In the genomic region with DNA sequence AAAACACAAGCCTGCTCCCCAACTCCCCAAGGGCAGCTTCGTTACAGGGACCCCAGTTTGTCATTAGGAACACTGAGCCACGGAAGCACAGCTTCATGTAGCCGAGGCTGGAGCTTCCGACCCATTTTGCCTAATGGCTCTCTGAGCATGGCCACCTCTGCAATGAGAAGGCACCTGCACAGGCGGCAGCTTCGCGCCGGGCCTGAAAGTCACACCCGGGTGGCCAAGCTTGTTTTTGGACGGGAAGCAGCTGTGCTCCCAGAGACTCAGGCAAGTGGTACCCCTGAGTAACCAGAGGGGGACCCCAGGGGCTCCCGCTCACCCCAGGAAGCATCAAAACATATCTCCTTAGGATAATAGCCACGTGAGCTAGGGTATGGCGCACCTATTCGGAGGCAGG, we compare ENCODE assay signal across 2 cellular contexts.
TF ChIP-seq lines count a peak whose summit lies in the region.

No MANE protein-coding gene starts in this region.

TF ChIP-seq in H1, 55 proteins besides CTCF, POLR2A, EP300 and RAD21:
- TF ChIP-seq CTBP2 (IDR thresholded peaks at IDR 0.05; ENCODE audit: borderline replicate concordance, insufficient read depth, insufficient read length, low read length) (no peak), RNF2 (IDR thresholded peaks at IDR 0.05; ENCODE audit: borderline replicate concordance, low read depth, low read length, missing control alignments, poor library complexity, severe bottlenecking) (no peak), TAF7 (optimal IDR thresholded peaks at IDR 0.05; ENCODE audit: borderline replicate concordance, low read depth, low read length) (no peak), SP2 (IDR thresholded peaks at IDR 0.05; ENCODE audit: low read length) (no peak), RFX5 (IDR thresholded peaks at IDR 0.05; ENCODE audit: borderline replicate concordance, low read depth, low read length) (no peak), CEBPB (IDR thresholded peaks at IDR 0.05; ENCODE audit: low read depth, low read length) (no peak), HDAC2 (IDR thresholded peaks at IDR 0.05; ENCODE audit: borderline replicate concordance in 1 of 2, low read depth in 2 of 2, low read length in 2 of 2) (no peak)

TF ChIP-seq in HepG2, 621 proteins besides CTCF, POLR2A, EP300 and RAD21:
- TF ChIP-seq, protein P1, sequence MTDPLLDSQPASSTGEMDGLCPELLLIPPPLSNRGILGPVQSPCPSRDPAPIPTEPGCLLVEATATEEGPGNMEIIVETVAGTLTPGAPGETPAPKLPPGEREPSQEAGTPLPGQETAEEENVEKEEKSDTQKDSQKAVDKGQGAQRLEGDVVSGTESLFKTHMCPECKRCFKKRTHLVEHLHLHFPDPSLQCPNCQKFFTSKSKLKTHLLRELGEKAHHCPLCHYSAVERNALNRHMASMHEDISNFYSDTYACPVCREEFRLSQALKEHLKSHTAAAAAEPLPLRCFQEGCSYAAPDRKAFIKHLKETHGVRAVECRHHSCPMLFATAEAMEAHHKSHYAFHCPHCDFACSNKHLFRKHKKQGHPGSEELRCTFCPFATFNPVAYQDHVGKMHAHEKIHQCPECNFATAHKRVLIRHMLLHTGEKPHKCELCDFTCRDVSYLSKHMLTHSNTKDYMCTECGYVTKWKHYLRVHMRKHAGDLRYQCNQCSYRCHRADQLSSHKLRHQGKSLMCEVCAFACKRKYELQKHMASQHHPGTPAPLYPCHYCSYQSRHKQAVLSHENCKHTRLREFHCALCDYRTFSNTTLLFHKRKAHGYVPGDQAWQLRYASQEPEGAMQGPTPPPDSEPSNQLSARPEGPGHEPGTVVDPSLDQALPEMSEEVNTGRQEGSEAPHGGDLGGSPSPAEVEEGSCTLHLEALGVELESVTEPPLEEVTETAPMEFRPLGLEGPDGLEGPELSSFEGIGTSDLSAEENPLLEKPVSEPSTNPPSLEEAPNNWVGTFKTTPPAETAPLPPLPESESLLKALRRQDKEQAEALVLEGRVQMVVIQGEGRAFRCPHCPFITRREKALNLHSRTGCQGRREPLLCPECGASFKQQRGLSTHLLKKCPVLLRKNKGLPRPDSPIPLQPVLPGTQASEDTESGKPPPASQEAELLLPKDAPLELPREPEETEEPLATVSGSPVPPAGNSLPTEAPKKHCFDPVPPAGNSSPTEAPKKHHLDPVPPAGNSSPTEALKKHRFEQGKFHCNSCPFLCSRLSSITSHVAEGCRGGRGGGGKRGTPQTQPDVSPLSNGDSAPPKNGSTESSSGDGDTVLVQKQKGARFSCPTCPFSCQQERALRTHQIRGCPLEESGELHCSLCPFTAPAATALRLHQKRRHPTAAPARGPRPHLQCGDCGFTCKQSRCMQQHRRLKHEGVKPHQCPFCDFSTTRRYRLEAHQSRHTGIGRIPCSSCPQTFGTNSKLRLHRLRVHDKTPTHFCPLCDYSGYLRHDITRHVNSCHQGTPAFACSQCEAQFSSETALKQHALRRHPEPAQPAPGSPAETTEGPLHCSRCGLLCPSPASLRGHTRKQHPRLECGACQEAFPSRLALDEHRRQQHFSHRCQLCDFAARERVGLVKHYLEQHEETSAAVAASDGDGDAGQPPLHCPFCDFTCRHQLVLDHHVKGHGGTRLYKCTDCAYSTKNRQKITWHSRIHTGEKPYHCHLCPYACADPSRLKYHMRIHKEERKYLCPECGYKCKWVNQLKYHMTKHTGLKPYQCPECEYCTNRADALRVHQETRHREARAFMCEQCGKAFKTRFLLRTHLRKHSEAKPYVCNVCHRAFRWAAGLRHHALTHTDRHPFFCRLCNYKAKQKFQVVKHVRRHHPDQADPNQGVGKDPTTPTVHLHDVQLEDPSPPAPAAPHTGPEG (CRISPR knock-in tag; IDR thresholded peaks at IDR 0.05), result no peak
TF ChIP-seq in HepG2: peak in this region for 0.
